10 cellular contexts compared by ENCODE assay signal in the genomic region with DNA sequence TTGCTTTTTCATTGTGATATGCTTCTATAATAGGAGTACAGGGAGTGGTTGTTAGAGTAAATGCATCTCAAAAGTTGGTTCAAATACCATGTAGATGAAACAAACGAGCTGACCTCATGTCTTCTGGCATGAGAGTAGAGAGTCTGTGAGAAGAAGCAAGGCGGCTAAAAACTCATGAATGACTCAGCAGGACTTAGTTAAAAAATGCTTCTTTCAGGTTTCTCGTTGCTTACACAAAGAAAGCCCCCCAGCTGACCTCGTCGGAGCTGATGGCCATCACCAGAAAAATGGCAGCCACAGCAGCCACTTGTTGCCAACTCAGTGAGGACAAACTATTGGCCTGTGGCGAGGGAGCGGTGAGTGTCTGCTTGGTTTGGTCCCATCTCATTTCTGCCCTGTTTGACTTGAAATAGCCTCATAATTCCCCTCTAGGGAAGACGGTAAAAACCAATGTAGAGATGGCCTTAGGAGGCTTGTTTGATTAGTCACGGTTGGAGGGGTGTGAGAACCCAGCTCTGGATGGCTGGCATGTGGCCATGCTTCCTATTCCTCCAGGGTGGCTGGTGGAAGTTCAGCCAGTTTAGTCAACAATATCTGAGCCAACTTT. TPM values are rescaled to one million over a fixed set of nuclear protein-coding genes. Genes with fewer than 3 reads are reported as not detected.
A peak's percentile ranks its signal among the peaks of the same experiment; 100 is the strongest.
DNase-seq lines count a peak whose midpoint lies in the region; ATAC-seq, FAIRE-seq and TF ChIP-seq lines count a peak whose summit lies in the region.
"Had no signal": no experiment of that assay in that cellular context is flagged by ENCODE, and none has a peak within 500 bp of the region (broad histone marks: within the 10 kb centered on the region; RNA-seq: fewer than 3 reads in every experiment).

No MANE protein-coding gene starts in this region.

- no peak overlapping the region for H3K27ac Mint-ChIP-seq in T-helper 17 cell

- 61 to 74% (median 63%) methylated on average over 9 of the region's 9 CpGs for WGBS in stomach, 5 donors

- DNase-seq in NCI-H2171 treated with DMSO at 0.1 percent for 48 hours (lab: John Stamatoyannopoulos, UW), result peak; percentile 1
- DNase-seq in NCI-H2171 (lab: John Stamatoyannopoulos, UW), result no peak
- DNase-seq in RCC 7860 (ENCODE audit: low spot score), result peak; percentile 89
- peak; percentile 68 to 85 for DNase-seq in foreskin fibroblast
- DNase-seq in thoracic aorta (ENCODE audit: low spot score), result peak; percentile 6
- no peak for DNase-seq in effector CD8-positive, alpha-beta T cell (lab: John Stamatoyannopoulos, UW)
- DNase-seq in T-helper 17 cell, result no peak
- no peak for DNase-seq in stomach
- DNase-seq: stimulated activated CD8-positive, alpha-beta memory T cell treated with anti-CD3 and anti-CD28 coated beads, Interleukin-4, amount 100 ng/mL, for 48 hours had no signal

- intact Hi-C loops in stomach (cut with DNase I; ENCODE audit: low total_unique reads), result loop anchor here (10.0 kb wide), 1 partner anchor 116 kb away; no protein-coding TSS in a partner anchor

- no peaks in the 10 kb centered on the region for H3K9me3 ChIP-seq in thoracic aorta
- no peaks in the 10 kb centered on the region for H3K9me3 ChIP-seq in T-helper 17 cell (ENCODE audit: control insufficient read depth, low read length, poor library complexity, severe bottlenecking)
- H3K9me3 ChIP-seq in stomach, result no peaks in the 10 kb centered on the region

- H3K27me3 Mint-ChIP-seq in T-helper 17 cell, result peaks cover 26% of the 10 kb centered on the region

- no peak for TF ChIP-seq EP300 in stomach (IDR thresholded peaks at IDR 0.05)

- no peaks in the 10 kb centered on the region for H3K4me1 Mint-ChIP-seq in T-helper 17 cell

- H3K27me3 ChIP-seq in thoracic aorta (replicated peaks; ENCODE audit: insufficient read depth) (no peaks in the 10 kb centered on the region), stomach (no peaks in the 10 kb centered on the region)

- H3K4me1 ChIP-seq in thoracic aorta (ENCODE audit: control insufficient read depth in 1 of 2, low read depth in 2 of 2) (peaks cover 4 to 24% of the 10 kb centered on the region in 2 donors), stomach (peaks cover 0 to 14% (median 5%) of the 10 kb centered on the region in 4 donors)

- FAIRE-seq in RCC 7860 (lab: Jason Lieb, UNC), result peak; percentile 90

- H3K27ac ChIP-seq in thoracic aorta (peak overlapping the region; percentile 46 to 65), stomach (no peak overlapping the region)

- ATAC-seq in thoracic aorta (ENCODE audit: insufficient number of reproducible peaks, low FRiP score, low read depth) (peak; percentile 77), T-helper 17 cell (no peak)

- TF ChIP-seq CTCF in foreskin fibroblast (IDR thresholded peaks at IDR 0.05; ENCODE audit: low read depth, low read length) (no peak), thoracic aorta (IDR thresholded peaks at IDR 0.05) (no peak), stomach (IDR thresholded peaks at IDR 0.05) (no peak)

- no peaks in the 10 kb centered on the region for H3K36me3 ChIP-seq in thoracic aorta
- H3K36me3 ChIP-seq in stomach, result no peaks in the 10 kb centered on the region

- H3K4me3 ChIP-seq in foreskin fibroblast (ENCODE audit: low read depth in 1 of 2, low read length in 2 of 2) (no peak overlapping the region), thoracic aorta (peak overlapping the region; percentile 38), stomach (no peak overlapping the region)

- H3K36me3 Mint-ChIP-seq in T-helper 17 cell (ENCODE audit: low read depth), result no peaks in the 10 kb centered on the region

- TF ChIP-seq POLR2A in stomach (IDR thresholded peaks at IDR 0.05), result no peak

- H3K4me3 Mint-ChIP-seq in T-helper 17 cell, result no peak overlapping the region

RNA-seq across cellular contexts. Expression of gene AFP, which starts 14.5 kb away (rescaled TPM):
- not detected for total RNA-seq in thoracic aorta
- not detected for total RNA-seq in T-helper 17 cell
- total RNA-seq in stomach, result 1 to 10 TPM in 1 of 5 donors, not detected in 4; 2.6 TPM
- not detected for polyA plus RNA-seq in stomach
- total RNA-seq: mononuclear cell had no signal

RNA-seq across cellular contexts. Expression of gene AFM, which starts 31.0 kb away (rescaled TPM):
- total RNA-seq in thoracic aorta, result not detected
- not detected for total RNA-seq in T-helper 17 cell
- total RNA-seq in stomach, result 1 to 10 TPM in 1 of 5 donors, not detected in 4; 1.8 TPM
- under 1 TPM in 2 of 3 donors, not detected in 1; 0.05 to 0.81 TPM for polyA plus RNA-seq in stomach
- total RNA-seq: mononuclear cell had no signal

RNA-seq across cellular contexts. Expression of gene ALB, which starts 46.4 kb away (rescaled TPM):
- total RNA-seq in thoracic aorta, result not detected
- total RNA-seq in T-helper 17 cell, result not detected
- total RNA-seq in stomach, result 100 to 1,000 TPM in 1 of 5 donors, not detected in 4; 101 TPM
- 1 to 10 TPM in 2 of 3 donors, under 1 TPM in 1; 0.48 to 4.7 (median 1.2) TPM for polyA plus RNA-seq in stomach

Comparison
In these comparisons a context has a peak if more than half of its experiments do, and no peak if none do; other contexts are left out.
1. DNase-seq: peak in NCI-H2171 treated with DMSO at 0.1 percent for 48 hours (single experiment), RCC 7860 (single experiment), foreskin fibroblast (2 of 2) and thoracic aorta (single experiment); none in NCI-H2171 (single experiment), effector CD8-positive, alpha-beta T cell (single experiment), T-helper 17 cell (0 of 3) and stomach (single experiment).
2. H3K27ac ChIP-seq: peak in thoracic aorta (2 of 2); none in stomach (0 of 5).